ENCODE assay signal across 37 cellular contexts in the genomic region with DNA sequence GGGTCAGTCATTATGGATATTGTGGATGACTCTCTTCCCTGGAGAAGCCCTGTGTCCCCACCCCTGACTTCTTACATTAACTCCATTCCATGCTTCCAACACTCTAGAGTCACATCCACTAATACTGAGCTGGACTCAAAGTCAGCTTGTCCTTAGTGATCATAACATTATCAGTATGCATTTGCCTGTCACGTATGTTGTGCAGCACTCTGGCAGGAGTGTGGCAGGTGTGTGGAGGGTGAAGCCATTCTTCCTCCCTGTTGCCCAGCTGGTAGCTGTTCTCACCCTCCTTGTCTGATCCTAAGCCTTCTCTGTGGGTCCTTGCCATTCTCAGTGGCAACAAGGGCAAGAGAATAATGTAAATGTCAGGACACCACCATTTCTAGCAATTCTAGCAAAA.
A peak's percentile ranks its signal among the peaks of the same experiment; 100 is the strongest.
DNase-seq lines count a peak whose midpoint lies in the region; ATAC-seq, FAIRE-seq and TF ChIP-seq lines count a peak whose summit lies in the region.
"Had no signal": no experiment of that assay in that cellular context is flagged by ENCODE, and none has a peak within 500 bp of the region (broad histone marks: within the 10 kb centered on the region; RNA-seq: fewer than 3 reads in every experiment).

No MANE protein-coding gene starts in this region.

- no peak overlapping the region for H3K27ac Mint-ChIP-seq in activated naive CD8-positive, alpha-beta T cell treated with anti-CD3 and anti-CD28 coated beads for 36 hours
- H3K27ac Mint-ChIP-seq: B cell; CD14-positive monocyte; CD4-positive, alpha-beta memory T cell; CD4-positive, alpha-beta T cell; CD4-positive, CD25-positive, alpha-beta regulatory T cell; CD8-positive, alpha-beta T cell had no signal

- 0 out of 2 replicates have a peak overlapping the region, but pooled peaks have one; percentile 26 for H2AK5ac ChIP-seq in H1 (ENCODE audit: low read depth, low read length)

- DNase-seq in H1 (ENCODE audit: low read depth in 1 of 2, low spot score in 2 of 2) (no peak), esophagus muscularis mucosa (ENCODE audit: extremely low spot score) (peak; percentile 74), islet precursor cell (peak; percentile 14), hippocampal formation (lab: John Stamatoyannopoulos, UW) (no peak)
- DNase-seq in activated CD4-positive, alpha-beta T cell treated with anti-CD3 and anti-CD28 coated beads, Interleukin-2, amount 50 U/mL, for 4 hours: no peak
- no peak for DNase-seq in activated naive CD8-positive, alpha-beta T cell treated with anti-CD3 and anti-CD28 coated beads for 36 hours
- DNase-seq: 8988T; ACHN; AML-193; BE2C; C1 segment of cervical spinal cord; Caco-2; Calu3; CD4-positive, alpha-beta memory T cell; CD4-positive, alpha-beta T cell; CD4-positive, CD25-positive, alpha-beta regulatory T cell; CD8-positive, alpha-beta memory T cell; CD8-positive, alpha-beta T cell; COR-L47; DMS 273 treated with DMSO at 0.1 percent for 48 hours; DMS153; DMS53; DMS79; DMS79 treated with DMSO at 0.1 percent for 48 hours; DND-41; EL had no signal

- H3K4ac ChIP-seq in H1 (replicated peaks; ENCODE audit: insufficient read length, low read depth, low read length): no peak overlapping the region

- H3K27me3 ChIP-seq in H1 (replicated peaks in 1 of 4; ENCODE audit: control insufficient read depth in 3 of 4, extremely low read depth in 1 of 4, insufficient read depth in 3 of 4, low read length in 3 of 4): no peaks in the 10 kb centered on the region
- peaks cover 0 to 18% (median 0%) of the 10 kb centered on the region in 4 donors for H3K27me3 ChIP-seq in esophagus muscularis mucosa
- no peaks in the 10 kb centered on the region for H3K27me3 ChIP-seq in neural cell (ENCODE audit: insufficient read depth, low read depth, low read length)
- H3K27me3 ChIP-seq: BE2C; BLaER1; BLaER1 treated with 17β-estradiol and CSF1 and Interleukin-3, amounts not matched to agents 10 nM and 100 nM had no signal

- H3K27ac ChIP-seq in H1 (ENCODE audit: low read depth, low read length) (no peak overlapping the region), esophagus muscularis mucosa (replicated peaks in 1 of 4) (no peak overlapping the region), neural cell (ENCODE audit: low read length) (no peak overlapping the region)
- H3K27ac ChIP-seq: 22Rv1; A549; BLaER1; BLaER1 treated with 17β-estradiol and CSF1 and Interleukin-3, amounts not matched to agents 10 nM and 100 nM; C4-2B had no signal

- no peak overlapping the region for H2BK120ac ChIP-seq in H1 (replicated peaks; ENCODE audit: low read depth, low read length)

- H3K4me2 ChIP-seq in H1 (ENCODE audit: insufficient read depth in 1 of 2, low read depth in 2 of 2, low read length in 2 of 2) (no peak overlapping the region), neural cell (ENCODE audit: low read length) (no peak overlapping the region)
- H3K4me2 ChIP-seq: A549; BLaER1; BLaER1 treated with 17β-estradiol and CSF1 and Interleukin-3, amounts not matched to agents 10 nM and 100 nM had no signal

- no peak overlapping the region for H3K18ac ChIP-seq in H1 (ENCODE audit: extremely low read depth, low read length)

- no peak overlapping the region for H3K4me3 Mint-ChIP-seq in activated naive CD8-positive, alpha-beta T cell treated with anti-CD3 and anti-CD28 coated beads for 36 hours
- H3K4me3 Mint-ChIP-seq: B cell; CD14-positive monocyte; CD4-positive, alpha-beta memory T cell; CD4-positive, alpha-beta T cell; CD4-positive, CD25-positive, alpha-beta regulatory T cell; CD8-positive, alpha-beta memory T cell; CD8-positive, alpha-beta T cell had no signal

- H2BK5ac ChIP-seq in H1 (ENCODE audit: low read depth, low read length): no peak overlapping the region

- FAIRE-seq in H1 (lab: Jason Lieb, UNC): no peak
- FAIRE-seq: A204.1, A549, D721Med had no signal

- H3K23me2 ChIP-seq in H1 (ENCODE audit: low read depth, low read length): no peaks in the 10 kb centered on the region

- H4K8ac ChIP-seq in H1 (ENCODE audit: extremely low read depth, insufficient read depth, low read length): no peak overlapping the region

- no peak overlapping the region for H4K91ac ChIP-seq in H1 (replicated peaks; ENCODE audit: insufficient read length, low read length)

- H3K4me1 Mint-ChIP-seq in activated naive CD8-positive, alpha-beta T cell treated with anti-CD3 and anti-CD28 coated beads for 36 hours: no peaks in the 10 kb centered on the region
- H3K4me1 Mint-ChIP-seq: B cell; CD14-positive monocyte; CD4-positive, alpha-beta memory T cell; CD4-positive, CD25-positive, alpha-beta regulatory T cell; CD8-positive, alpha-beta memory T cell had no signal

- no peak overlapping the region for H2BK12ac ChIP-seq in H1 (ENCODE audit: low read depth, low read length)

- CTCF ChIA-PET in H1 (lab: Charles Lee; ENCODE audit: partially characterized antibody): no interaction called here

- H3K9me3 Mint-ChIP-seq in activated naive CD8-positive, alpha-beta T cell treated with anti-CD3 and anti-CD28 coated beads for 36 hours: no peaks in the 10 kb centered on the region
- H3K9me3 Mint-ChIP-seq: CD8-positive, alpha-beta memory T cell; CD8-positive, alpha-beta T cell had no signal

- H3F3A ChIP-seq in neural cell (ENCODE audit: insufficient read depth, low read length, poor library complexity, severe bottlenecking): no peaks in the 10 kb centered on the region

- TF ChIP-seq RAD21 in H1 (IDR thresholded peaks at IDR 0.05 in 1 of 2, conservative IDR thresholded peaks at IDR 0.05 in 1 of 2; ENCODE audit: low read depth in 2 of 2, low read length in 2 of 2): no peak
- no peak for TF ChIP-seq RAD21 in neural cell (conservative IDR thresholded peaks at IDR 0.05)

- intact Hi-C loops in esophagus muscularis mucosa (cut with DNase I): no loop called here

- ATAC-seq in HG02885 (IDR thresholded peaks at IDR 0.05; ENCODE audit: poor library complexity, unreplicated experiment): no peak
- ATAC-seq: A549; CD8-positive, alpha-beta T cell had no signal

- no peaks in the 10 kb centered on the region for H3K9me2 ChIP-seq in neural cell (ENCODE audit: insufficient read depth, low read length)

- no peak overlapping the region for H3K23ac ChIP-seq in H1 (ENCODE audit: insufficient read length)

- H3K79me2 ChIP-seq in H1 (ENCODE audit: control insufficient read depth in 1 of 2, insufficient read depth in 2 of 2, low read length in 2 of 2): no peaks in the 10 kb centered on the region
- no peaks in the 10 kb centered on the region for H3K79me2 ChIP-seq in neural cell (replicated peaks; ENCODE audit: insufficient read depth, low read length)

- H3K14ac ChIP-seq in H1 (ENCODE audit: insufficient read length): no peak overlapping the region

- H3K9ac ChIP-seq in H1 (replicated peaks in 1 of 4; ENCODE audit: extremely low read depth in 1 of 4, low read depth in 3 of 4, low read length in 3 of 4): no peak overlapping the region
- no peak overlapping the region for H3K9ac ChIP-seq in neural cell (ENCODE audit: low read length)
- H3K9ac ChIP-seq: BLaER1; BLaER1 treated with 17β-estradiol and CSF1 and Interleukin-3, amounts not matched to agents 10 nM and 100 nM had no signal

- peaks cover 0 to 5% (median 3%) of the 10 kb centered on the region in 4 experiments; a peak in 3 of 7 replicates for H3K4me1 ChIP-seq in H1 (replicated peaks in 1 of 4; ENCODE audit: control insufficient read depth in 3 of 4, insufficient read depth in 4 of 4, low read length in 3 of 4)
- no peaks in the 10 kb centered on the region for H3K4me1 ChIP-seq in esophagus muscularis mucosa
- H3K4me1 ChIP-seq: A549, BE2C, BLaER1, Caco-2 had no signal

- WGBS in H1 (ENCODE audit: extremely low coverage in 1 of 2, insufficient coverage in 1 of 2, insufficient read length in 1 of 2, insufficient replicate concordance in 2 of 2, low coverage in 1 of 2, low lambda C conversion rate in 2 of 2, missing lambda C conversion rate in 1 of 2), 2 experiments: 90% methylated on average over 1 of the region's 1 CpG; no CpG with 5 or more reads in 1 of the 2 experiments
- 100% methylated on average over 1 of the region's 1 CpG for WGBS in esophagus muscularis mucosa

- H3K56ac ChIP-seq in H1 (replicated peaks; ENCODE audit: insufficient read length, low read depth, low read length): no peak overlapping the region

- TF ChIP-seq CTCF in H1 (IDR thresholded peaks at IDR 0.05; ENCODE audit: control extremely low read depth in 1 of 3, insufficient read depth in 1 of 3, low read depth in 1 of 3, low read length in 3 of 3) (no peak), esophagus muscularis mucosa (IDR thresholded peaks at IDR 0.05) (no peak), neural cell (IDR thresholded peaks at IDR 0.05; ENCODE audit: poor library complexity, severe bottlenecking) (no peak)

- H3K4me3 ChIP-seq in H1 (ENCODE audit: extremely low read depth in 1 of 4, insufficient read depth in 2 of 4, low read depth in 3 of 4, low read length in 4 of 4): no peak overlapping the region
- H3K4me3 ChIP-seq in esophagus muscularis mucosa: no peak overlapping the region
- H3K4me3 ChIP-seq in neural cell (ENCODE audit: low read length): no peak overlapping the region
- H3K4me3 ChIP-seq: A549; BLaER1; BLaER1 treated with 17β-estradiol and CSF1 and Interleukin-3, amounts not matched to agents 10 nM and 100 nM had no signal

- no peaks in the 10 kb centered on the region for H3K36me3 Mint-ChIP-seq in activated naive CD8-positive, alpha-beta T cell treated with anti-CD3 and anti-CD28 coated beads for 36 hours
- H3K36me3 Mint-ChIP-seq: CD14-positive monocyte; CD4-positive, alpha-beta memory T cell; CD4-positive, CD25-positive, alpha-beta regulatory T cell; CD8-positive, alpha-beta memory T cell; CD8-positive, alpha-beta T cell had no signal

- H4K5ac ChIP-seq in H1 (ENCODE audit: insufficient read length, low read depth, low read length): no peak overlapping the region

- H2BK15ac ChIP-seq in H1 (ENCODE audit: low read length): no peak overlapping the region

- no peak for TF ChIP-seq POLR2A in H1 (IDR thresholded peaks at IDR 0.05; ENCODE audit: control extremely low read depth in 1 of 2, low read depth in 2 of 2, low read length in 2 of 2)
- TF ChIP-seq POLR2A in esophagus muscularis mucosa (IDR thresholded peaks at IDR 0.05; ENCODE audit: low read depth): no peak

- H4K20me1 ChIP-seq in H1 (replicated peaks in 1 of 2; ENCODE audit: control insufficient read depth in 1 of 2, insufficient read depth in 2 of 2, low read length in 2 of 2) (no peaks in the 10 kb centered on the region), neural cell (ENCODE audit: insufficient read depth) (no peaks in the 10 kb centered on the region)
- H4K20me1 ChIP-seq: BLaER1; BLaER1 treated with 17β-estradiol and CSF1 and Interleukin-3, amounts not matched to agents 10 nM and 100 nM had no signal

- TF ChIP-seq EP300 in H1 (IDR thresholded peaks at IDR 0.05; ENCODE audit: borderline replicate concordance in 1 of 2, low read depth in 2 of 2, low read length in 2 of 2) (no peak), esophagus muscularis mucosa (IDR thresholded peaks at IDR 0.05) (no peak), neural cell (conservative IDR thresholded peaks at IDR 0.05; ENCODE audit: poor library complexity, severe bottlenecking) (peak; percentile 43)

- H3K27me3 Mint-ChIP-seq in activated naive CD8-positive, alpha-beta T cell treated with anti-CD3 and anti-CD28 coated beads for 36 hours: peaks cover 4% of the 10 kb centered on the region
- H3K27me3 Mint-ChIP-seq: B cell; CD4-positive, alpha-beta memory T cell; CD4-positive, CD25-positive, alpha-beta regulatory T cell had no signal

- no peaks in the 10 kb centered on the region for H3K79me1 ChIP-seq in H1 (ENCODE audit: low read depth, low read length)

- H3K9me3 ChIP-seq in H1 (ENCODE audit: insufficient read depth in 2 of 2, low read depth in 1 of 2, low read length in 1 of 2) (no peaks in the 10 kb centered on the region), esophagus muscularis mucosa (no peaks in the 10 kb centered on the region), neural cell (ENCODE audit: low read length) (no peaks in the 10 kb centered on the region)
- H3K9me3 ChIP-seq: A549; BE2C; BLaER1; BLaER1 treated with 17β-estradiol and CSF1 and Interleukin-3, amounts not matched to agents 10 nM and 100 nM; Caco-2 had no signal

- no peak overlapping the region for H2AFZ ChIP-seq in H1 (ENCODE audit: low read length)
- H2AFZ ChIP-seq in neural cell (ENCODE audit: low read depth, low read length): no peak overlapping the region

- H2BK20ac ChIP-seq in H1 (ENCODE audit: low read length): no peak overlapping the region

- POLR2A ChIA-PET in H1 (lab: Charles Lee; ENCODE audit: partially characterized antibody): no interaction called here

- H3K36me3 ChIP-seq in H1 (ENCODE audit: control insufficient read depth in 2 of 4, insufficient read depth in 4 of 4, low read length in 3 of 4) (no peaks in the 10 kb centered on the region), esophagus muscularis mucosa (no peaks in the 10 kb centered on the region), neural cell (ENCODE audit: insufficient read depth, low read length) (no peaks in the 10 kb centered on the region)
- H3K36me3 ChIP-seq: BE2C; BLaER1; BLaER1 treated with 17β-estradiol and CSF1 and Interleukin-3, amounts not matched to agents 10 nM and 100 nM had no signal

Comparison
In these comparisons a context has a peak if more than half of its experiments do, and no peak if none do; other contexts are left out.
1. DNase-seq: peak in esophagus muscularis mucosa (single experiment) and islet precursor cell (single experiment); none in H1 (0 of 2), activated CD4-positive, alpha-beta T cell treated with anti-CD3 and anti-CD28 coated beads, Interleukin-2, amount 50 U/mL, for 4 hours (0 of 2), activated naive CD8-positive, alpha-beta T cell treated with anti-CD3 and anti-CD28 coated beads for 36 hours (single experiment) and hippocampal formation (0 of 2).